8 cellular contexts compared by ENCODE assay signal in genomic region chr11:64227405-64227956, GRCh38. TPM values are rescaled to one million over a fixed set of nuclear protein-coding genes. Genes with fewer than 3 reads are reported as not detected.
DNase-seq lines count a peak whose midpoint lies in the region; ATAC-seq, FAIRE-seq and TF ChIP-seq lines count a peak whose summit lies in the region.

No MANE protein-coding gene starts in this region.

- peak overlapping the region; percentile 91 for H3K4me3 Mint-ChIP-seq in activated CD4-positive, alpha-beta T cell treated with anti-CD3 and anti-CD28 coated beads, Interleukin-2, amount 10 ng/mL, durations not matched to agents 24 days and 14 days
- H3K4me3 Mint-ChIP-seq in activated T-helper 2 cell treated with anti-CD3 and anti-CD28 coated beads, Interferon-gamma antibody, Interleukin-2, Interleukin-4, amounts not matched to agents 10 μg/mL and 5 μg/mL and 100 μg/mL, durations not matched to agents 14 hours and 24 hours and 36 hours (ENCODE audit: low read depth) = peak overlapping the region; percentile 84

- no peak for DNase-seq in activated CD4-positive, alpha-beta T cell treated with anti-CD3 and anti-CD28 coated beads, Interleukin-2, amount 10 ng/mL, durations not matched to agents 24 days and 14 days
- no peak for DNase-seq in activated CD4-positive, alpha-beta T cell treated with anti-CD3 and anti-CD28 coated beads for 48 hours
- no peak for DNase-seq in activated T-helper 2 cell treated with anti-CD3 and anti-CD28 coated beads, Interferon-gamma antibody, Interleukin-2, Interleukin-4, amounts not matched to agents 10 μg/mL and 5 μg/mL and 100 μg/mL, durations not matched to agents 14 hours and 24 hours and 36 hours (ENCODE audit: low spot score)
- DNase-seq in kidney = no peak
- DNase-seq in suprapubic skin (ENCODE audit: low spot score in 2 of 2) = no peak
- no peak for DNase-seq in NCI-H187 (lab: John Stamatoyannopoulos, UW)
- DNase-seq in activated gamma-delta T cell treated with Interleukin-2 at 50 U/mL for 16 hours = no peak
- no peak for DNase-seq in omental fat pad (ENCODE audit: low spot score)

- no peak for TF ChIP-seq POLR2A in suprapubic skin (IDR thresholded peaks at IDR 0.05)

- H3K27ac ChIP-seq in kidney (ENCODE audit: low read depth in 2 of 2, low read length in 2 of 2) = peak overlapping the region; percentile 64 to 97
- no peak overlapping the region for H3K27ac ChIP-seq in suprapubic skin

- H3K4me1 ChIP-seq in kidney (ENCODE audit: control insufficient read depth in 1 of 2, insufficient read depth in 1 of 2, low read depth in 1 of 2, low read length in 2 of 2) = peaks cover 21 to 35% of the 10 kb centered on the region in 2 donors
- H3K4me1 ChIP-seq in suprapubic skin = peaks cover 79% of the 10 kb centered on the region

- H3K9ac ChIP-seq in kidney (ENCODE audit: low read length in 2 of 2) = peak overlapping the region in 1 of 2 donors; percentile 90

- H3K4me3 ChIP-seq in kidney (ENCODE audit: low read length in 2 of 2) (peak overlapping the region; percentile 86 to 91), suprapubic skin (peak overlapping the region; percentile 88)

- FAIRE-seq in kidney (lab: Jason Lieb, UNC) = no peak

- no peak for ATAC-seq in omental fat pad (ENCODE audit: low FRiP score)

- 66% methylated on average over 2 of the region's 3 CpGs for WGBS in suprapubic skin

- H3K27me3 ChIP-seq in suprapubic skin = no peaks in the 10 kb centered on the region

- H3K27me3 Mint-ChIP-seq in activated CD4-positive, alpha-beta T cell treated with anti-CD3 and anti-CD28 coated beads, Interleukin-2, amount 10 ng/mL, durations not matched to agents 24 days and 14 days = no peaks in the 10 kb centered on the region
- no peaks in the 10 kb centered on the region for H3K27me3 Mint-ChIP-seq in activated T-helper 2 cell treated with anti-CD3 and anti-CD28 coated beads, Interferon-gamma antibody, Interleukin-2, Interleukin-4, amounts not matched to agents 10 μg/mL and 5 μg/mL and 100 μg/mL, durations not matched to agents 14 hours and 24 hours and 36 hours (ENCODE audit: low read depth)

- peaks cover 34% of the 10 kb centered on the region for H3K4me1 Mint-ChIP-seq in activated CD4-positive, alpha-beta T cell treated with anti-CD3 and anti-CD28 coated beads, Interleukin-2, amount 10 ng/mL, durations not matched to agents 24 days and 14 days
- peaks cover 22% of the 10 kb centered on the region for H3K4me1 Mint-ChIP-seq in activated T-helper 2 cell treated with anti-CD3 and anti-CD28 coated beads, Interferon-gamma antibody, Interleukin-2, Interleukin-4, amounts not matched to agents 10 μg/mL and 5 μg/mL and 100 μg/mL, durations not matched to agents 14 hours and 24 hours and 36 hours (ENCODE audit: low read depth)

- H3K36me3 Mint-ChIP-seq in activated CD4-positive, alpha-beta T cell treated with anti-CD3 and anti-CD28 coated beads, Interleukin-2, amount 10 ng/mL, durations not matched to agents 24 days and 14 days (ENCODE audit: low read depth) = peaks cover 13% of the 10 kb centered on the region
- peaks cover 11% of the 10 kb centered on the region for H3K36me3 Mint-ChIP-seq in activated T-helper 2 cell treated with anti-CD3 and anti-CD28 coated beads, Interferon-gamma antibody, Interleukin-2, Interleukin-4, amounts not matched to agents 10 μg/mL and 5 μg/mL and 100 μg/mL, durations not matched to agents 14 hours and 24 hours and 36 hours (ENCODE audit: low read depth)

- TF ChIP-seq EP300 in suprapubic skin (IDR thresholded peaks at IDR 0.05) = no peak

- H3K36me3 ChIP-seq in kidney (ENCODE audit: control insufficient read depth in 1 of 2, insufficient read depth in 2 of 2, low read length in 2 of 2) (no peaks in the 10 kb centered on the region), suprapubic skin (no peaks in the 10 kb centered on the region)

- H3K9me3 ChIP-seq in kidney (ENCODE audit: control insufficient read depth in 1 of 2, low read length in 2 of 2) (no peaks in the 10 kb centered on the region), suprapubic skin (no peaks in the 10 kb centered on the region)

- intact Hi-C loops in activated CD4-positive, alpha-beta T cell treated with anti-CD3 and anti-CD28 coated beads, Interleukin-2, amount 10 ng/mL, durations not matched to agents 24 days and 14 days (cut with micrococcal nuclease) = loop anchor here (2.0 kb wide), 1 partner anchor 77 kb away; the partner anchor contains the start of gene ESRRA
- intact Hi-C loops in activated T-helper 2 cell treated with anti-CD3 and anti-CD28 coated beads, Interferon-gamma antibody, Interleukin-2, Interleukin-4, amounts not matched to agents 10 μg/mL and 5 μg/mL and 100 μg/mL, durations not matched to agents 14 hours and 24 hours and 36 hours (cut with micrococcal nuclease) = loop anchor here (5.0 kb wide), 1 partner anchor 40 kb away; the partner anchor contains the start of gene STIP1
- intact Hi-C loops in kidney (cut with DNase I) = no loop called here

- H3K27ac Mint-ChIP-seq in activated CD4-positive, alpha-beta T cell treated with anti-CD3 and anti-CD28 coated beads, Interleukin-2, amount 10 ng/mL, durations not matched to agents 24 days and 14 days = peak overlapping the region; percentile 81
- peak overlapping the region; percentile 62 for H3K27ac Mint-ChIP-seq in activated T-helper 2 cell treated with anti-CD3 and anti-CD28 coated beads, Interferon-gamma antibody, Interleukin-2, Interleukin-4, amounts not matched to agents 10 μg/mL and 5 μg/mL and 100 μg/mL, durations not matched to agents 14 hours and 24 hours and 36 hours

- H3K9me3 Mint-ChIP-seq in activated CD4-positive, alpha-beta T cell treated with anti-CD3 and anti-CD28 coated beads, Interleukin-2, amount 10 ng/mL, durations not matched to agents 24 days and 14 days = no peaks in the 10 kb centered on the region
- H3K9me3 Mint-ChIP-seq in activated T-helper 2 cell treated with anti-CD3 and anti-CD28 coated beads, Interferon-gamma antibody, Interleukin-2, Interleukin-4, amounts not matched to agents 10 μg/mL and 5 μg/mL and 100 μg/mL, durations not matched to agents 14 hours and 24 hours and 36 hours = no peaks in the 10 kb centered on the region

- TF ChIP-seq CTCF in kidney (IDR thresholded peaks at IDR 0.05; ENCODE audit: borderline replicate concordance, extremely low read depth, insufficient read depth) (no peak), suprapubic skin (IDR thresholded peaks at IDR 0.05) (no peak), omental fat pad (IDR thresholded peaks at IDR 0.05) (no peak)

RNA-seq across cellular contexts. Expression of gene NUDT22, which starts 1.4 kb away (rescaled TPM):
- 66.1 and 72.6 TPM in 2 replicates for total RNA-seq in activated CD4-positive, alpha-beta T cell treated with anti-CD3 and anti-CD28 coated beads, Interleukin-2, amount 10 ng/mL, durations not matched to agents 24 days and 14 days
- total RNA-seq in activated T-helper 2 cell treated with anti-CD3 and anti-CD28 coated beads, Interferon-gamma antibody, Interleukin-2, Interleukin-4, amounts not matched to agents 10 μg/mL and 5 μg/mL and 100 μg/mL, durations not matched to agents 14 hours and 24 hours and 36 hours = 72.8 and 77.0 TPM in 2 replicates
- total RNA-seq in kidney (64.5 TPM), suprapubic skin (10 to 100 TPM; 44.5 to 66.1 (median 54.4) TPM), omental fat pad (10 to 100 TPM; 22.8 to 47.8 (median 38.0) TPM)
- polyA plus RNA-seq in kidney (ENCODE audit: insufficient read depth, low read depth, low replicate concordance) = 150 TPM

RNA-seq across cellular contexts. Expression of gene TRPT1, which starts 1.5 kb away (rescaled TPM):
- 29.8 and 31.7 TPM in 2 replicates for total RNA-seq in activated CD4-positive, alpha-beta T cell treated with anti-CD3 and anti-CD28 coated beads, Interleukin-2, amount 10 ng/mL, durations not matched to agents 24 days and 14 days
- total RNA-seq in activated T-helper 2 cell treated with anti-CD3 and anti-CD28 coated beads, Interferon-gamma antibody, Interleukin-2, Interleukin-4, amounts not matched to agents 10 μg/mL and 5 μg/mL and 100 μg/mL, durations not matched to agents 14 hours and 24 hours and 36 hours = 33.7 and 35.5 TPM in 2 replicates
- 39.2 TPM for total RNA-seq in kidney
- polyA plus RNA-seq in kidney (ENCODE audit: insufficient read depth, low read depth, low replicate concordance) = 103 TPM
- total RNA-seq in suprapubic skin = 10 to 100 TPM; 48.4 to 62.2 (median 52.8) TPM
- 10 to 100 TPM; 26.3 to 56.6 (median 37.3) TPM for total RNA-seq in omental fat pad

RNA-seq across cellular contexts. Expression of gene DNAJC4, which starts 2.9 kb away (rescaled TPM):
- 19.9 and 20.0 TPM in 2 replicates for total RNA-seq in activated CD4-positive, alpha-beta T cell treated with anti-CD3 and anti-CD28 coated beads, Interleukin-2, amount 10 ng/mL, durations not matched to agents 24 days and 14 days
- 24.5 and 25.8 TPM in 2 replicates for total RNA-seq in activated T-helper 2 cell treated with anti-CD3 and anti-CD28 coated beads, Interferon-gamma antibody, Interleukin-2, Interleukin-4, amounts not matched to agents 10 μg/mL and 5 μg/mL and 100 μg/mL, durations not matched to agents 14 hours and 24 hours and 36 hours
- total RNA-seq in kidney (31.1 TPM), suprapubic skin (10 to 100 TPM; 26.9 to 55.1 (median 37.3) TPM), omental fat pad (10 to 100 TPM; 19.2 to 25.8 (median 21.6) TPM)
- 102 TPM for polyA plus RNA-seq in kidney (ENCODE audit: insufficient read depth, low read depth, low replicate concordance)

RNA-seq across cellular contexts. Expression of gene VEGFB, which starts 6.9 kb away (rescaled TPM):
- total RNA-seq in activated CD4-positive, alpha-beta T cell treated with anti-CD3 and anti-CD28 coated beads, Interleukin-2, amount 10 ng/mL, durations not matched to agents 24 days and 14 days = 65.4 and 66.7 TPM in 2 replicates
- 67.4 and 82.0 TPM in 2 replicates for total RNA-seq in activated T-helper 2 cell treated with anti-CD3 and anti-CD28 coated beads, Interferon-gamma antibody, Interleukin-2, Interleukin-4, amounts not matched to agents 10 μg/mL and 5 μg/mL and 100 μg/mL, durations not matched to agents 14 hours and 24 hours and 36 hours
- total RNA-seq in kidney (77.6 TPM), suprapubic skin (10 to 100 TPM; 56.1 to 75.0 (median 65.5) TPM), omental fat pad (100 to 1,000 TPM in 3 of 4 donors, 10 to 100 TPM in 1; 89.2 to 172 (median 149) TPM)
- polyA plus RNA-seq in kidney (ENCODE audit: insufficient read depth, low read depth, low replicate concordance) = 157 TPM

RNA-seq across cellular contexts. Expression of gene FKBP2, which starts 13.4 kb away (rescaled TPM):
- total RNA-seq in activated CD4-positive, alpha-beta T cell treated with anti-CD3 and anti-CD28 coated beads, Interleukin-2, amount 10 ng/mL, durations not matched to agents 24 days and 14 days = 28.8 and 30.6 TPM in 2 replicates
- total RNA-seq in activated T-helper 2 cell treated with anti-CD3 and anti-CD28 coated beads, Interferon-gamma antibody, Interleukin-2, Interleukin-4, amounts not matched to agents 10 μg/mL and 5 μg/mL and 100 μg/mL, durations not matched to agents 14 hours and 24 hours and 36 hours = 36.6 and 37.1 TPM in 2 replicates
- 76.0 TPM for total RNA-seq in kidney
- 411 TPM for polyA plus RNA-seq in kidney (ENCODE audit: insufficient read depth, low read depth, low replicate concordance)
- total RNA-seq in suprapubic skin = 10 to 100 TPM; 43.9 to 64.7 (median 53.4) TPM
- total RNA-seq in omental fat pad = 10 to 100 TPM; 41.8 to 78.5 (median 49.5) TPM
